Comparison of ENCODE assay signal across 12 cellular contexts in the genomic region with DNA sequence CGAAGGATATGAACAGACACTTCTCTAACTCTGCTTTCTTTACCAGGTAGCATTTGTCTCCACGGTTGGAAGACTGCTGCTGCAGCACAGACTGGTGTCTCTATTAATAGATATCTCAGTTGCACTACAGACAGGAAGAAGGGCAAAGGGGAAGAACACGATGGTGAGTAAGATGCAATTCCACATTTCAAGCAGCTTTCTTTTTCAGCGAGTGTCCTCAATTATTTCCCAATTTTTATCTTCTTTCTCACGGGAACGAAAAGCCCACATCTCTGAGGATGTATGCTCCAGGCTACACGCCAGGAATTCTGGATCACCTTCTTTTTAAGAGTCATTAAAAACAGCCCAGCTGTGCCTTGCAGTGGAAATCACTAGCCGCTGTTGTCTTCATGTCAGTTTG.
DNase-seq lines count a peak whose midpoint lies in the region; ATAC-seq and TF ChIP-seq lines count a peak whose summit lies in the region.
"Had no signal": no experiment of that assay in that cellular context is flagged by ENCODE, and none has a peak within 500 bp of the region (broad histone marks: within the 10 kb centered on the region; RNA-seq: fewer than 3 reads in every experiment).

No MANE protein-coding gene starts in this region.

- no peaks in the 10 kb centered on the region for H3K79me2 ChIP-seq in SU-DHL-6 (ENCODE audit: insufficient read depth, low read length)
- H3K79me2 ChIP-seq in mammary epithelial cell (ENCODE audit: insufficient read depth, low read length), result no peaks in the 10 kb centered on the region

- no TSS peak for BruUV-seq in mammary epithelial cell (replicated peaks; lab: Mats Ljungman, UMichigan)

- no peaks in the 10 kb centered on the region for H3K36me3 ChIP-seq in SU-DHL-6 (ENCODE audit: low read length)
- H3K36me3 ChIP-seq in left lung, result no peaks in the 10 kb centered on the region
- H3K36me3 ChIP-seq in mammary epithelial cell (ENCODE audit: insufficient read depth, low read length), result no peaks in the 10 kb centered on the region
- H3K36me3 ChIP-seq: adrenal gland had no signal

- H3K27ac Mint-ChIP-seq in activated T-helper 1 cell treated with anti-CD3 and anti-CD28 coated beads, Interleukin-12 subunit alpha, Interleukin-12 subunit beta, Interleukin-2, Interleukin-4 antibody, amounts not matched to agents 30 ng/mL and 10 ng/mL and 1 ng/mL, durations not matched to agents 14 hours and 24 hours and 36 hours, result no peak overlapping the region
- H3K27ac Mint-ChIP-seq: CD4-positive, alpha-beta memory T cell had no signal

- TF ChIP-seq CTCF in SU-DHL-6 (IDR thresholded peaks at IDR 0.05; ENCODE audit: insufficient read depth, low read length, poor library complexity, severe bottlenecking) (no peak), left lung (IDR thresholded peaks at IDR 0.05) (no peak), mammary epithelial cell (conservative IDR thresholded peaks at IDR 0.05 in 1 of 2, IDR thresholded peaks at IDR 0.05 in 1 of 2; ENCODE audit: extremely low read depth in 1 of 2, insufficient read depth in 1 of 2, low read depth in 1 of 2, low read length in 2 of 2) (no peak)

- H3K4me3 ChIP-seq in SU-DHL-6 (ENCODE audit: insufficient read depth, low read length, poor library complexity, severe bottlenecking), result no peak overlapping the region
- no peak overlapping the region for H3K4me3 ChIP-seq in left lung
- no peak overlapping the region for H3K4me3 ChIP-seq in mammary epithelial cell (replicated peaks in 1 of 3; ENCODE audit: insufficient read depth in 1 of 3, low read depth in 2 of 3, low read length in 3 of 3)
- H3K4me3 ChIP-seq: adrenal gland, mucosa of descending colon had no signal

- H3K9me3 ChIP-seq in SU-DHL-6 (ENCODE audit: insufficient read depth, low read length) (peaks cover 3% of the 10 kb centered on the region; the same call in 1 of the 2 replicates), left lung (peaks cover 0 to 11% of the 10 kb centered on the region in 2 donors), mammary epithelial cell (replicated peaks; ENCODE audit: insufficient read depth, low read length) (peaks cover 1% of the 10 kb centered on the region)
- H3K9me3 ChIP-seq: adrenal gland, mucosa of descending colon had no signal

- H4K20me1 ChIP-seq in SU-DHL-6 (ENCODE audit: low read depth, low read length) (no peaks in the 10 kb centered on the region), mammary epithelial cell (ENCODE audit: insufficient read depth, low read length) (no peaks in the 10 kb centered on the region)

- ATAC-seq in left cardiac atrium (peak; percentile 68 to 81), left lung (no peak)
- ATAC-seq: mucosa of descending colon had no signal

- dilution Hi-C loops in mammary epithelial cell (cut with HindIII; ENCODE audit: low sequenced_read_pairs), result no loop called here

- in situ Hi-C loops in mammary epithelial cell (cut with MboI; ENCODE audit: low sequenced_read_pairs in 2 of 2), result no loop called here

- DNase-seq in AG08395 (ENCODE audit: low spot score) (peak; percentile 10), HT1080 (ENCODE audit: low read depth) (peak; percentile 41), left cardiac atrium (no peak), left lung (no peak), cerebellar cortex (ENCODE audit: low spot score) (no peak), mammary epithelial cell (no peak)
- no peak for DNase-seq in activated T-helper 1 cell treated with anti-CD3 and anti-CD28 coated beads, Interleukin-12 subunit alpha, Interleukin-12 subunit beta, Interleukin-2, Interleukin-4 antibody, amounts not matched to agents 30 ng/mL and 10 ng/mL and 1 ng/mL, durations not matched to agents 14 hours and 24 hours and 36 hours (ENCODE audit: low spot score)
- DNase-seq: CD4-positive, alpha-beta memory T cell; effector memory CD4-positive, alpha-beta T cell; mucosa of descending colon had no signal

- intact Hi-C loops in left cardiac atrium (cut with DNase I), result no loop called here
- intact Hi-C loops in left lung (cut with DNase I), result no loop called here
- intact Hi-C loops in mammary epithelial cell (cut with micrococcal nuclease), result no loop called here
- intact Hi-C loops in activated T-helper 1 cell treated with anti-CD3 and anti-CD28 coated beads, Interleukin-12 subunit alpha, Interleukin-12 subunit beta, Interleukin-2, Interleukin-4 antibody, amounts not matched to agents 30 ng/mL and 10 ng/mL and 1 ng/mL, durations not matched to agents 14 hours and 24 hours and 36 hours (cut with micrococcal nuclease), result no loop called here

- H3K36me3 Mint-ChIP-seq in activated T-helper 1 cell treated with anti-CD3 and anti-CD28 coated beads, Interleukin-12 subunit alpha, Interleukin-12 subunit beta, Interleukin-2, Interleukin-4 antibody, amounts not matched to agents 30 ng/mL and 10 ng/mL and 1 ng/mL, durations not matched to agents 14 hours and 24 hours and 36 hours (ENCODE audit: low read depth), result no peaks in the 10 kb centered on the region
- H3K36me3 Mint-ChIP-seq: CD4-positive, alpha-beta memory T cell had no signal

- H3K27me3 Mint-ChIP-seq in activated T-helper 1 cell treated with anti-CD3 and anti-CD28 coated beads, Interleukin-12 subunit alpha, Interleukin-12 subunit beta, Interleukin-2, Interleukin-4 antibody, amounts not matched to agents 30 ng/mL and 10 ng/mL and 1 ng/mL, durations not matched to agents 14 hours and 24 hours and 36 hours (ENCODE audit: insufficient read depth), result peaks cover 2% of the 10 kb centered on the region

- H3K9me2 ChIP-seq in SU-DHL-6 (replicated peaks; ENCODE audit: insufficient read depth, low read length), result no peaks in the 10 kb centered on the region

- 77% methylated on average over 8 of the region's 8 CpGs for WGBS in mammary epithelial cell (ENCODE audit: low coverage, missing lambda C conversion rate)

- no peaks in the 10 kb centered on the region for H3F3A ChIP-seq in SU-DHL-6 (ENCODE audit: insufficient read depth)

- H3K9ac ChIP-seq in SU-DHL-6 (ENCODE audit: low read length), result no peak overlapping the region
- H3K9ac ChIP-seq in mammary epithelial cell (ENCODE audit: insufficient read depth, low read length), result no peak overlapping the region

- H3K4me3 Mint-ChIP-seq in activated T-helper 1 cell treated with anti-CD3 and anti-CD28 coated beads, Interleukin-12 subunit alpha, Interleukin-12 subunit beta, Interleukin-2, Interleukin-4 antibody, amounts not matched to agents 30 ng/mL and 10 ng/mL and 1 ng/mL, durations not matched to agents 14 hours and 24 hours and 36 hours, result no peak overlapping the region
- H3K4me3 Mint-ChIP-seq: CD4-positive, alpha-beta memory T cell had no signal

- no peaks in the 10 kb centered on the region for H3K27me3 ChIP-seq in SU-DHL-6 (ENCODE audit: low read length)
- no peaks in the 10 kb centered on the region for H3K27me3 ChIP-seq in left lung
- H3K27me3 ChIP-seq in mammary epithelial cell (ENCODE audit: insufficient read depth, low read length), result no peaks in the 10 kb centered on the region
- H3K27me3 ChIP-seq: adrenal gland had no signal

- CTCF ChIA-PET in mammary epithelial cell (lab: Charles Lee; ENCODE audit: low non-redundant PET), result no interaction called here

- no peak overlapping the region for H3K27ac ChIP-seq in SU-DHL-6 (ENCODE audit: low read depth, low read length)
- H3K27ac ChIP-seq in left lung, result no peak overlapping the region
- H3K27ac ChIP-seq in mammary epithelial cell (ENCODE audit: insufficient read depth, low read depth, low read length), result no peak overlapping the region

- peaks cover 4% of the 10 kb centered on the region for H3K9me3 Mint-ChIP-seq in activated T-helper 1 cell treated with anti-CD3 and anti-CD28 coated beads, Interleukin-12 subunit alpha, Interleukin-12 subunit beta, Interleukin-2, Interleukin-4 antibody, amounts not matched to agents 30 ng/mL and 10 ng/mL and 1 ng/mL, durations not matched to agents 14 hours and 24 hours and 36 hours

- H2AFZ ChIP-seq in SU-DHL-6 (ENCODE audit: low read depth, low read length, severe bottlenecking) (peak overlapping the region; percentile 22), mammary epithelial cell (ENCODE audit: low read depth, low read length) (no peak overlapping the region)

- no peaks in the 10 kb centered on the region for H3K4me1 Mint-ChIP-seq in activated T-helper 1 cell treated with anti-CD3 and anti-CD28 coated beads, Interleukin-12 subunit alpha, Interleukin-12 subunit beta, Interleukin-2, Interleukin-4 antibody, amounts not matched to agents 30 ng/mL and 10 ng/mL and 1 ng/mL, durations not matched to agents 14 hours and 24 hours and 36 hours (ENCODE audit: low read depth)
- H3K4me1 Mint-ChIP-seq: CD4-positive, alpha-beta memory T cell had no signal

- H3K4me1 ChIP-seq in left lung, result no peaks in the 10 kb centered on the region
- no peaks in the 10 kb centered on the region for H3K4me1 ChIP-seq in mammary epithelial cell (ENCODE audit: insufficient read depth, low read length)
- H3K4me1 ChIP-seq: adrenal gland had no signal

- peak overlapping the region; percentile 42 for H3K4me2 ChIP-seq in SU-DHL-6 (ENCODE audit: low read depth, low read length, poor library complexity, severe bottlenecking)
- H3K4me2 ChIP-seq in mammary epithelial cell (ENCODE audit: insufficient read depth, low read depth, low read length), result no peak overlapping the region

Comparison
In these comparisons a context has a peak if more than half of its experiments do, and no peak if none do; other contexts are left out.
1. DNase-seq: peak in AG08395 (single experiment) and HT1080 (single experiment); none in left cardiac atrium (single experiment), left lung (0 of 2), cerebellar cortex (single experiment), mammary epithelial cell (single experiment) and activated T-helper 1 cell treated with anti-CD3 and anti-CD28 coated beads, Interleukin-12 subunit alpha, Interleukin-12 subunit beta, Interleukin-2, Interleukin-4 antibody, amounts not matched to agents 30 ng/mL and 10 ng/mL and 1 ng/mL, durations not matched to agents 14 hours and 24 hours and 36 hours (single experiment).